Comparison of ENCODE assay signal across 18 cellular contexts in genomic region chr4:4888695-4889094, GRCh38. TPM values are rescaled to one million over a fixed set of nuclear protein-coding genes. Genes with fewer than 3 reads are reported as not detected.
"Had no signal": no experiment of that assay in that cellular context is flagged by ENCODE, and none has a peak within 500 bp of the region (broad histone marks: within the 10 kb centered on the region; RNA-seq: fewer than 3 reads in every experiment).

No MANE protein-coding gene starts in this region.

- H3K9me3 ChIP-seq: ascending aorta, esophagus muscularis mucosa, prostate gland, upper lobe of right lung had no signal

- H3K4me1 ChIP-seq: ascending aorta, esophagus muscularis mucosa, prostate gland, upper lobe of right lung had no signal

- H3K4me1 Mint-ChIP-seq: activated CD4-positive, alpha-beta T cell treated with anti-CD3 and anti-CD28 coated beads for 36 hours had no signal

- H3K36me3 ChIP-seq: ascending aorta, esophagus muscularis mucosa, prostate gland, upper lobe of right lung had no signal

- H3K9me3 Mint-ChIP-seq: activated CD8-positive, alpha-beta T cell treated with anti-CD3 and anti-CD28 coated beads for 36 hours; activated T-helper 1 cell treated with anti-CD3 and anti-CD28 coated beads, Interleukin-12 subunit alpha, Interleukin-12 subunit beta, Interleukin-2, Interleukin-4 antibody, amounts not matched to agents 30 ng/mL and 10 ng/mL and 1 ng/mL, durations not matched to agents 14 hours and 24 hours and 36 hours; nephron had no signal

- H3K27ac Mint-ChIP-seq: activated CD4-positive, alpha-beta T cell treated with anti-CD3 and anti-CD28 coated beads for 36 hours; activated CD8-positive, alpha-beta T cell treated with anti-CD3 and anti-CD28 coated beads for 36 hours; activated T-helper 1 cell treated with anti-CD3 and anti-CD28 coated beads, Interleukin-12 subunit alpha, Interleukin-12 subunit beta, Interleukin-2, Interleukin-4 antibody, amounts not matched to agents 30 ng/mL and 10 ng/mL and 1 ng/mL, durations not matched to agents 14 hours and 24 hours and 36 hours; nephron had no signal

- H3K27ac ChIP-seq: ascending aorta, esophagus muscularis mucosa, prostate gland, upper lobe of right lung had no signal

- H3K27me3 ChIP-seq: ascending aorta had no signal

- ATAC-seq: activated CD4-positive, alpha-beta T cell treated with anti-CD3 and anti-CD28 coated beads for 36 hours; activated CD8-positive, alpha-beta T cell treated with anti-CD3 and anti-CD28 coated beads for 36 hours; left ventricle myocardium superior; stimulated activated naive CD8-positive, alpha-beta T cell treated with anti-CD3 and anti-CD28 coated beads, Interleukin-15, Interleukin-2, amounts not matched to agents 100 U/mL and 50 U/mL, for 24 hours had no signal

- H3K4me3 ChIP-seq: ascending aorta, esophagus muscularis mucosa, prostate gland, upper lobe of right lung had no signal

- DNase-seq: activated CD4-positive, alpha-beta T cell treated with anti-CD3 and anti-CD28 coated beads for 36 hours; activated CD8-positive, alpha-beta memory T cell treated with anti-CD3 and anti-CD28 coated beads, Interleukin-2, amount 50 U/mL, for 48 hours; activated CD8-positive, alpha-beta T cell treated with anti-CD3 and anti-CD28 coated beads for 36 hours; activated naive CD4-positive, alpha-beta T cell; foreskin fibroblast; head of caudate nucleus; left ventricle myocardium superior; mesendoderm; occipital lobe; stimulated activated CD4-positive, alpha-beta T cell treated with anti-CD3 and anti-CD28 coated beads, Interleukin-2, amount 100 ng/mL, for 48 hours; stimulated activated CD8-positive, alpha-beta memory T cell treated with anti-CD3 and anti-CD28 coated beads, Interleukin-4, amount 100 ng/mL, for 48 hours; stimulated activated naive CD8-positive, alpha-beta T cell treated with anti-CD3 and anti-CD28 coated beads, Interleukin-15, Interleukin-2, amounts not matched to agents 100 U/mL and 50 U/mL, for 24 hours; upper lobe of right lung had no signal

- H3K4me3 Mint-ChIP-seq: activated CD4-positive, alpha-beta T cell treated with anti-CD3 and anti-CD28 coated beads for 36 hours; activated CD8-positive, alpha-beta T cell treated with anti-CD3 and anti-CD28 coated beads for 36 hours; activated T-helper 1 cell treated with anti-CD3 and anti-CD28 coated beads, Interleukin-12 subunit alpha, Interleukin-12 subunit beta, Interleukin-2, Interleukin-4 antibody, amounts not matched to agents 30 ng/mL and 10 ng/mL and 1 ng/mL, durations not matched to agents 14 hours and 24 hours and 36 hours; nephron had no signal

RNA-seq across cellular contexts. Expression of gene MSX1, which starts 29.2 kb away (rescaled TPM):
- total RNA-seq: activated T-helper 1 cell treated with anti-CD3 and anti-CD28 coated beads, Interleukin-12 subunit alpha, Interleukin-12 subunit beta, Interleukin-2, Interleukin-4 antibody, amounts not matched to agents 30 ng/mL and 10 ng/mL and 1 ng/mL, durations not matched to agents 14 hours and 24 hours and 36 hours had no signal
